In genomic region chr18:50651334-50651733, GRCh38 we compare ENCODE assay signal across 10 cellular contexts.
"Had no signal": no experiment of that assay in that cellular context is flagged by ENCODE, and none has a peak within 500 bp of the region (broad histone marks: within the 10 kb centered on the region; RNA-seq: fewer than 3 reads in every experiment).

No MANE protein-coding gene starts in this region.

- H3K4me1 Mint-ChIP-seq: activated naive CD8-positive, alpha-beta T cell treated with anti-CD3 and anti-CD28 coated beads, Interleukin-2, amount 10 ng/mL, durations not matched to agents 7 days and 5 days; natural killer cell had no signal

- ATAC-seq: activated CD8-positive, alpha-beta T cell treated with anti-CD3 and anti-CD28 coated beads for 36 hours; natural killer cell had no signal

- H3K27me3 ChIP-seq: tibial nerve had no signal

- H3K9me3 Mint-ChIP-seq: activated CD8-positive, alpha-beta T cell treated with anti-CD3 and anti-CD28 coated beads for 36 hours; activated naive CD8-positive, alpha-beta T cell treated with anti-CD3 and anti-CD28 coated beads, Interleukin-2, amount 10 ng/mL, durations not matched to agents 7 days and 5 days; natural killer cell had no signal

- H3K27ac ChIP-seq: prostate gland, tibial nerve had no signal

- H3K36me3 Mint-ChIP-seq: activated naive CD8-positive, alpha-beta T cell treated with anti-CD3 and anti-CD28 coated beads, Interleukin-2, amount 10 ng/mL, durations not matched to agents 7 days and 5 days; natural killer cell had no signal

- H3K4me3 ChIP-seq: prostate gland, tibial nerve had no signal

- H3K27me3 Mint-ChIP-seq: activated CD8-positive, alpha-beta T cell treated with anti-CD3 and anti-CD28 coated beads for 36 hours; activated naive CD8-positive, alpha-beta T cell treated with anti-CD3 and anti-CD28 coated beads, Interleukin-2, amount 10 ng/mL, durations not matched to agents 7 days and 5 days had no signal

- H3K4me1 ChIP-seq: prostate gland had no signal

- DNase-seq: activated CD4-positive, alpha-beta T cell treated with anti-CD3 and anti-CD28 coated beads for 4 hours; activated CD8-positive, alpha-beta memory T cell treated with anti-CD3 and anti-CD28 coated beads, Interleukin-2, amount 50 U/mL, for 48 hours; activated CD8-positive, alpha-beta T cell treated with anti-CD3 and anti-CD28 coated beads for 36 hours; activated naive CD8-positive, alpha-beta T cell treated with anti-CD3 and anti-CD28 coated beads, Interleukin-2, amount 10 ng/mL, durations not matched to agents 7 days and 5 days; aorta; natural killer cell; occipital lobe; stimulated activated CD4-positive, alpha-beta T cell treated with anti-CD3 and anti-CD28 coated beads, Interleukin-15, amount 100 ng/mL, for 24 hours had no signal

- H3K4me3 Mint-ChIP-seq: activated CD8-positive, alpha-beta T cell treated with anti-CD3 and anti-CD28 coated beads for 36 hours; activated naive CD8-positive, alpha-beta T cell treated with anti-CD3 and anti-CD28 coated beads, Interleukin-2, amount 10 ng/mL, durations not matched to agents 7 days and 5 days; natural killer cell had no signal

- H3K27ac Mint-ChIP-seq: activated CD8-positive, alpha-beta T cell treated with anti-CD3 and anti-CD28 coated beads for 36 hours; activated naive CD8-positive, alpha-beta T cell treated with anti-CD3 and anti-CD28 coated beads, Interleukin-2, amount 10 ng/mL, durations not matched to agents 7 days and 5 days; natural killer cell had no signal

- H3K36me3 ChIP-seq: prostate gland, tibial nerve had no signal

- H3K9me3 ChIP-seq: prostate gland, tibial nerve had no signal
